ENCODE assay signal across 27 cellular contexts in genomic region chr1:14781811-14782210, GRCh38.
"Had no signal": no experiment of that assay in that cellular context is flagged by ENCODE, and none has a peak within 500 bp of the region (broad histone marks: within the 10 kb centered on the region; RNA-seq: fewer than 3 reads in every experiment).

No MANE protein-coding gene starts in this region.

- H3K4me3 ChIP-seq: stomach, suprapubic skin, testis, thoracic aorta, thyroid gland, tibial artery, tibial nerve, transverse colon, upper lobe of left lung, upper lobe of right lung, uterus, vagina had no signal

- DNase-seq: stimulated activated CD4-positive, alpha-beta T cell treated with anti-CD3 and anti-CD28 coated beads, Interleukin-2, amount 100 ng/mL, for 48 hours; stimulated activated CD4-positive, alpha-beta T cell treated with anti-CD3 and anti-CD28 coated beads, Interleukin-4, amount 100 ng/mL, for 1 hour; stimulated activated CD4-positive, alpha-beta T cell treated with anti-CD3 and anti-CD28 coated beads, Interleukin-4, amount 100 ng/mL, for 24 hours; stimulated activated CD4-positive, alpha-beta T cell treated with anti-CD3 and anti-CD28 coated beads, Interleukin-4, amount 100 ng/mL, for 4 hours; stimulated activated CD8-positive, alpha-beta memory T cell treated with anti-CD3 and anti-CD28 coated beads, Interleukin-4, amount 100 ng/mL, for 48 hours; stimulated activated naive B cell treated with anti-CD40 and anti-IgM and Interleukin-4, amounts not matched to agents 10 μg/mL and 1 μg/mL and 100 μg/mL, for 72 hours; stimulated activated naive CD4-positive, alpha-beta T cell; stimulated activated naive CD4-positive, alpha-beta T cell treated with Interleukin-2 at 50 U/mL for 16 hours; stimulated activated naive CD8-positive, alpha-beta T cell treated with anti-CD3 and anti-CD28 coated beads, Interleukin-15, amount 100 ng/mL, for 72 hours; stimulated activated naive CD8-positive, alpha-beta T cell treated with anti-CD3 and anti-CD28 coated beads, Interleukin-15, Interleukin-2, amounts not matched to agents 100 U/mL and 50 U/mL, for 24 hours; stomach; substantia nigra; testis; thyroid gland; tibial artery; transverse colon; trophoblast cell; upper lobe of left lung; upper lobe of right lung; uterus had no signal

- H3K4me1 ChIP-seq: stomach, thyroid gland, tibial artery, tibial nerve, transverse colon, upper lobe of left lung, upper lobe of right lung, uterus, vagina had no signal

- H3K27me3 ChIP-seq: stomach, suprapubic skin, testis, thyroid gland, tibial artery, tibial nerve, transverse colon, upper lobe of left lung, upper lobe of right lung, uterus, vagina had no signal

- FAIRE-seq: urothelium cell line had no signal

- H3K27ac ChIP-seq: stomach, suprapubic skin, testis, thoracic aorta, thyroid gland, tibial artery, tibial nerve, transverse colon, upper lobe of left lung, upper lobe of right lung, uterus, vagina had no signal

- H3K9me3 ChIP-seq: stomach, suprapubic skin, testis, thoracic aorta, thyroid gland, tibial artery, tibial nerve, transverse colon, upper lobe of left lung, upper lobe of right lung, uterus, vagina had no signal

- ATAC-seq: stimulated activated effector memory CD8-positive, alpha-beta T cell treated with anti-CD3 and anti-CD28 coated beads, Interleukin-12 subunit alpha, Interleukin-12 subunit beta, amount 100 ng/mL, for 72 hours; stimulated activated memory B cell treated with anti-CD40 and anti-IgM and Interleukin-4, amounts not matched to agents 10 μg/mL and 1 μg/mL and 100 μg/mL, for 72 hours; stimulated activated naive B cell treated with anti-CD40 and anti-IgM and Interleukin-4, amounts not matched to agents 10 μg/mL and 1 μg/mL and 100 μg/mL, for 72 hours; stimulated activated naive CD8-positive, alpha-beta T cell treated with anti-CD3 and anti-CD28 coated beads, Interleukin-15, amount 100 ng/mL, for 72 hours; stimulated activated naive CD8-positive, alpha-beta T cell treated with anti-CD3 and anti-CD28 coated beads, Interleukin-15, Interleukin-2, amounts not matched to agents 100 U/mL and 50 U/mL, for 24 hours; upper lobe of right lung had no signal

- H3K36me3 ChIP-seq: stomach, suprapubic skin, thoracic aorta, thyroid gland, tibial artery, tibial nerve, transverse colon, upper lobe of left lung, upper lobe of right lung, uterus, vagina had no signal
